In genomic region chr1:66285618-66286270, GRCh38 we compare ENCODE assay signal across 20 cellular contexts.
DNase-seq lines count a peak whose midpoint lies in the region; ATAC-seq and TF ChIP-seq lines count a peak whose summit lies in the region.
"Had no signal": no experiment of that assay in that cellular context is flagged by ENCODE, and none has a peak within 500 bp of the region (broad histone marks: within the 10 kb centered on the region; RNA-seq: fewer than 3 reads in every experiment).

No MANE protein-coding gene starts in this region.

- no peaks in the 10 kb centered on the region for H3K27me3 Mint-ChIP-seq in CD8-positive, alpha-beta T cell (ENCODE audit: low read depth)
- no peaks in the 10 kb centered on the region for H3K27me3 Mint-ChIP-seq in activated naive CD8-positive, alpha-beta T cell treated with anti-CD3 and anti-CD28 coated beads for 36 hours

- no peak overlapping the region for H2BK15ac ChIP-seq in mesenchymal stem cell (ENCODE audit: low read depth, poor library complexity, severe bottlenecking)

- H3K4me1 Mint-ChIP-seq in CD8-positive, alpha-beta T cell (ENCODE audit: low read depth): peaks cover 67% of the 10 kb centered on the region
- peaks cover 56% of the 10 kb centered on the region for H3K4me1 Mint-ChIP-seq in activated naive CD8-positive, alpha-beta T cell treated with anti-CD3 and anti-CD28 coated beads for 36 hours
- H3K4me1 Mint-ChIP-seq: H9 had no signal

- H3K9me2 ChIP-seq in Karpas-422 (replicated peaks; ENCODE audit: insufficient read depth, low read length): no peaks in the 10 kb centered on the region

- H2AK5ac ChIP-seq in mesenchymal stem cell (ENCODE audit: low read length, severe bottlenecking): no peak overlapping the region

- WGBS in mesenchymal stem cell: 50% methylated on average over 1 of the region's 2 CpGs

- no peaks in the 10 kb centered on the region for H3K79me2 ChIP-seq in Karpas-422 (ENCODE audit: low read length)

- H2BK12ac ChIP-seq in mesenchymal stem cell (ENCODE audit: low read length in 2 of 2): no peak overlapping the region

- no peak overlapping the region for H2BK120ac ChIP-seq in mesenchymal stem cell (ENCODE audit: low read depth, low read length)

- H3K9ac ChIP-seq in Karpas-422 (ENCODE audit: low read length) (no peak overlapping the region), mesenchymal stem cell (ENCODE audit: low read length) (no peak overlapping the region)

- CTCF ChIA-PET in CD8-positive, alpha-beta T cell (lab: Charles Lee): interaction anchor here (1.0 to 1.1 kb wide), 4 partner anchors 11 to 160 kb away, joined by 3 to 4 read pairs (median 4); no protein-coding TSS in a partner anchor

- H3K14ac ChIP-seq in mesenchymal stem cell (ENCODE audit: low read length in 2 of 2): no peak overlapping the region

- no peak overlapping the region for H3K18ac ChIP-seq in mesenchymal stem cell (ENCODE audit: low read depth in 1 of 2, low read length in 2 of 2)

- H3K4me1 ChIP-seq in CD8-positive, alpha-beta T cell (ENCODE audit: insufficient read depth, low read length): peaks cover 44% of the 10 kb centered on the region
- H3K4me1 ChIP-seq in Karpas-422 (ENCODE audit: low read length): peaks cover 40% of the 10 kb centered on the region
- H3K4me1 ChIP-seq in mesenchymal stem cell (ENCODE audit: control insufficient read depth, insufficient read depth, low read depth, low read length): no peaks in the 10 kb centered on the region
- H3K4me1 ChIP-seq: body of pancreas had no signal

- no peak overlapping the region for H2BK5ac ChIP-seq in mesenchymal stem cell (ENCODE audit: low read depth, low read length, poor library complexity, severe bottlenecking)

- H3K9me3 ChIP-seq in CD8-positive, alpha-beta T cell (ENCODE audit: low read length): no peaks in the 10 kb centered on the region
- H3K9me3 ChIP-seq in Karpas-422 (ENCODE audit: low read length) (no peaks in the 10 kb centered on the region), mesenchymal stem cell (ENCODE audit: control insufficient read depth, low read length) (no peaks in the 10 kb centered on the region)
- H3K9me3 ChIP-seq: body of pancreas, tibial nerve had no signal

- H3K4me3 Mint-ChIP-seq in CD8-positive, alpha-beta T cell: no peak overlapping the region
- no peak overlapping the region for H3K4me3 Mint-ChIP-seq in activated naive CD8-positive, alpha-beta T cell treated with anti-CD3 and anti-CD28 coated beads for 36 hours
- H3K4me3 Mint-ChIP-seq: H9, neural crest cell had no signal

- H3K4me2 ChIP-seq in Karpas-422 (ENCODE audit: low read depth, low read length, poor library complexity, severe bottlenecking): no peak overlapping the region
- H3K4me2 ChIP-seq in mesenchymal stem cell (ENCODE audit: low read length, poor library complexity, severe bottlenecking): no peak overlapping the region

- no peak for DNase-seq in CD8-positive, alpha-beta T cell
- DNase-seq in Karpas-422 (no peak), mesenchymal stem cell (peak; percentile 22), SKM-1 (lab: John Stamatoyannopoulos, UW; ENCODE audit: unreplicated experiment) (no peak), KG1 (lab: John Stamatoyannopoulos, UW) (no peak), NCI-H1436 (lab: John Stamatoyannopoulos, UW) (no peak)
- DNase-seq in activated naive CD8-positive, alpha-beta T cell treated with anti-CD3 and anti-CD28 coated beads for 36 hours: no peak
- DNase-seq: activated naive CD4-positive, alpha-beta T cell treated with anti-CD3 and anti-CD28 coated beads, Interleukin-2, amount 50 U/mL, for 16 hours; body of pancreas; GDM1; H9; hippocampal formation; islet precursor cell; mesendoderm; NCI-H1417 had no signal

- no peak overlapping the region for H4K91ac ChIP-seq in mesenchymal stem cell (ENCODE audit: low read length)

- H3K79me1 ChIP-seq in mesenchymal stem cell (replicated peaks; ENCODE audit: low read length, poor library complexity, severe bottlenecking): no peaks in the 10 kb centered on the region

- H3K9me3 Mint-ChIP-seq in CD8-positive, alpha-beta T cell: no peaks in the 10 kb centered on the region
- peaks cover 1% of the 10 kb centered on the region for H3K9me3 Mint-ChIP-seq in activated naive CD8-positive, alpha-beta T cell treated with anti-CD3 and anti-CD28 coated beads for 36 hours
- H3K9me3 Mint-ChIP-seq: H9, neural crest cell had no signal

- POLR2A ChIA-PET in CD8-positive, alpha-beta T cell (lab: Charles Lee): interaction anchor here (0.9 to 3.6 kb wide), 5 partner anchors 10 to 50 kb away, joined by 3 to 11 read pairs (median 5); no protein-coding TSS in a partner anchor

- no peaks in the 10 kb centered on the region for H3K36me3 ChIP-seq in CD8-positive, alpha-beta T cell (ENCODE audit: insufficient read depth, low read length)
- H3K36me3 ChIP-seq in Karpas-422 (ENCODE audit: insufficient read depth, low read length): no peaks in the 10 kb centered on the region
- no peaks in the 10 kb centered on the region for H3K36me3 ChIP-seq in mesenchymal stem cell (ENCODE audit: control insufficient read depth in 1 of 2, insufficient read depth in 2 of 2, low read depth in 1 of 2, low read length in 2 of 2)
- H3K36me3 ChIP-seq: tibial nerve had no signal

- TF ChIP-seq CTCF in CD8-positive, alpha-beta T cell (IDR thresholded peaks at IDR 0.05): no peak

- peak overlapping the region; percentile 68 for H3K27ac Mint-ChIP-seq in CD8-positive, alpha-beta T cell
- peak overlapping the region; percentile 38 for H3K27ac Mint-ChIP-seq in activated naive CD8-positive, alpha-beta T cell treated with anti-CD3 and anti-CD28 coated beads for 36 hours
- H3K27ac Mint-ChIP-seq: H9, progenitor cell of endocrine pancreas had no signal

- no peak overlapping the region for H3K4ac ChIP-seq in mesenchymal stem cell (ENCODE audit: low read depth in 1 of 2, low read length in 2 of 2)

- no peak overlapping the region for H3K27ac ChIP-seq in CD8-positive, alpha-beta T cell (ENCODE audit: low read depth, low read length)
- H3K27ac ChIP-seq in Karpas-422 (ENCODE audit: low read length) (peak overlapping the region; percentile 64; the same call in 1 of the 2 replicates), mesenchymal stem cell (ENCODE audit: low read length, poor library complexity, severe bottlenecking) (no peak overlapping the region)
- H3K27ac ChIP-seq: body of pancreas, tibial nerve had no signal

- no peak overlapping the region for H4K8ac ChIP-seq in mesenchymal stem cell (ENCODE audit: low read length)

- no peak overlapping the region for H3K23ac ChIP-seq in mesenchymal stem cell (ENCODE audit: low read length in 2 of 2)

- no peak overlapping the region for H3K4me3 ChIP-seq in CD8-positive, alpha-beta T cell (ENCODE audit: low read depth, low read length)
- no peak overlapping the region for H3K4me3 ChIP-seq in Karpas-422 (ENCODE audit: low read length)
- H3K4me3 ChIP-seq in mesenchymal stem cell (ENCODE audit: insufficient read depth in 1 of 2, low read depth in 1 of 2, low read length in 2 of 2): no peak overlapping the region
- H3K4me3 ChIP-seq: body of pancreas, GM12878, tibial nerve had no signal

- H3K27me3 ChIP-seq in CD8-positive, alpha-beta T cell (ENCODE audit: insufficient read depth, low read length): no peaks in the 10 kb centered on the region
- H3K27me3 ChIP-seq in Karpas-422 (ENCODE audit: low read length) (no peaks in the 10 kb centered on the region), mesenchymal stem cell (ENCODE audit: control insufficient read depth in 1 of 2, insufficient read depth in 1 of 2, low read length in 2 of 2) (no peaks in the 10 kb centered on the region)
- H3K27me3 ChIP-seq: body of pancreas, tibial nerve had no signal

- H2AFZ ChIP-seq in Karpas-422 (ENCODE audit: low read length) (no peak overlapping the region; the same call in 1 of the 2 replicates), mesenchymal stem cell (ENCODE audit: low read depth, low read length) (no peak overlapping the region)

- H3K36me3 Mint-ChIP-seq in CD8-positive, alpha-beta T cell: no peaks in the 10 kb centered on the region
- no peaks in the 10 kb centered on the region for H3K36me3 Mint-ChIP-seq in activated naive CD8-positive, alpha-beta T cell treated with anti-CD3 and anti-CD28 coated beads for 36 hours

- no peak for ATAC-seq in CD8-positive, alpha-beta T cell
- no peak for ATAC-seq in SK-N-SH treated with all-trans-retinoic acid at 6 μM for 48 hours
- ATAC-seq: body of pancreas, GM12878 had no signal

- intact Hi-C loops in CD8-positive, alpha-beta T cell (cut with DNase I, micrococcal nuclease): loop anchor here in 1 of 2 experiments (2.0 kb wide), 1 partner anchor 15 kb away; no protein-coding TSS in a partner anchor

- no peaks in the 10 kb centered on the region for H4K20me1 ChIP-seq in Karpas-422 (ENCODE audit: insufficient read depth, low read depth, low read length)

TF ChIP-seq in SK-N-SH treated with all-trans-retinoic acid at 6 μM for 48 hours, 23 proteins besides CTCF, POLR2A, EP300 and RAD21 (continues in another document):
- TF ChIP-seq SNAI2 (CRISPR knock-in tag; IDR thresholded peaks at IDR 0.05) (no peak), ZC3H10 (CRISPR knock-in tag; IDR thresholded peaks at IDR 0.05) (no peak), CSDC2 (CRISPR knock-in tag; IDR thresholded peaks at IDR 0.05) (no peak), POU6F1 (CRISPR knock-in tag; IDR thresholded peaks at IDR 0.05; ENCODE audit: borderline replicate concordance, low read depth) (no peak), ZNF565 (CRISPR knock-in tag; conservative IDR thresholded peaks at IDR 0.05; ENCODE audit: low read depth) (no peak)
